ENCODE assay signal across 2 cellular contexts in genomic region chr19:42279902-42280760, GRCh38.
TF ChIP-seq lines count a peak whose summit lies in the region.

No MANE protein-coding gene starts in this region.

TF ChIP-seq in HCT116, 20 proteins besides CTCF, POLR2A, EP300 and RAD21:
- TF ChIP-seq TCF7L2 (IDR thresholded peaks at IDR 0.05; ENCODE audit: borderline replicate concordance, extremely low read depth, insufficient read depth, insufficient read length), result peak; percentile 40
- no peak for TF ChIP-seq EZH2 (IDR thresholded peaks at IDR 0.05)
- no peak for TF ChIP-seq REST (IDR thresholded peaks at IDR 0.05; ENCODE audit: low read depth)
- TF ChIP-seq JUND (IDR thresholded peaks at IDR 0.05), result no peak
- no peak for TF ChIP-seq CEBPB (IDR thresholded peaks at IDR 0.05; ENCODE audit: low read depth)
- TF ChIP-seq YY1 (IDR thresholded peaks at IDR 0.05; ENCODE audit: extremely low read depth, insufficient replicate concordance, low read depth, low read length), result peak; percentile 2
- TF ChIP-seq EGR1 (IDR thresholded peaks at IDR 0.05; ENCODE audit: low read depth), result peak; percentile 72
- peak; percentile 82 for TF ChIP-seq POLR2AphosphoS5 (IDR thresholded peaks at IDR 0.05; ENCODE audit: low read depth, low read length)
- peak; percentile 35; the same call in 1 of the 2 replicates for TF ChIP-seq ZFX (IDR thresholded peaks at IDR 0.05)
- peak; percentile 94 for TF ChIP-seq SP1 (IDR thresholded peaks at IDR 0.05; ENCODE audit: low read depth)

TF ChIP-seq in GM12878, 131 proteins besides CTCF, POLR2A, EP300 and RAD21 (continues in another document):
- TF ChIP-seq SMAD5 (IDR thresholded peaks at IDR 0.05; ENCODE audit: low read depth) (no peak), PML (IDR thresholded peaks at IDR 0.05; ENCODE audit: low read length) (no peak; the same call in 1 of the 2 replicates), TARDBP (IDR thresholded peaks at IDR 0.05; ENCODE audit: borderline replicate concordance) (no peak), ETV6 (conservative IDR thresholded peaks at IDR 0.05 in 1 of 2, IDR thresholded peaks at IDR 0.05 in 1 of 2; ENCODE audit: borderline replicate concordance in 1 of 2, low read depth in 1 of 2) (no peak), ZNF622 (IDR thresholded peaks at IDR 0.05) (no peak), TCF12 (IDR thresholded peaks at IDR 0.05; ENCODE audit: low read depth, low read length) (0 out of 2 replicates have a peak, but pooled peaks have one; percentile 29), ZBTB33 (IDR thresholded peaks at IDR 0.05) (no peak), HDAC6 (IDR thresholded peaks at IDR 0.05; ENCODE audit: unreplicated experiment) (no peak), CBFB (IDR thresholded peaks at IDR 0.05; ENCODE audit: low read depth) (peak; percentile 13; the same call in 1 of the 2 replicates), TCF3 (IDR thresholded peaks at IDR 0.05; ENCODE audit: borderline replicate concordance, insufficient read depth, low read depth, low read length) (peak; percentile 91), SKIL (IDR thresholded peaks at IDR 0.05; ENCODE audit: low read depth, poor library complexity, severe bottlenecking) (no peak), SMAD1 (IDR thresholded peaks at IDR 0.05; ENCODE audit: low read depth, partially characterized antibody) (no peak), PAX8 (IDR thresholded peaks at IDR 0.05) (no peak), IRF4 (IDR thresholded peaks at IDR 0.05; ENCODE audit: low read depth, low read length) (no peak), FOS (IDR thresholded peaks at IDR 0.05; ENCODE audit: borderline replicate concordance, extremely low read depth, insufficient read length) (peak; percentile 58), RBBP5 (conservative IDR thresholded peaks at IDR 0.05) (no peak), MTA3 (IDR thresholded peaks at IDR 0.05; ENCODE audit: borderline replicate concordance, low read length) (0 out of 2 replicates have a peak, but pooled peaks have one; percentile 22), SREBF1 (IDR thresholded peaks at IDR 0.05; ENCODE audit: low read length) (no peak), CHD2 (IDR thresholded peaks at IDR 0.05; ENCODE audit: borderline replicate concordance, low read depth, low read length) (peak; percentile 83), DPF2 (IDR thresholded peaks at IDR 0.05) (peak; percentile 74), SPI1 (IDR thresholded peaks at IDR 0.05; ENCODE audit: borderline replicate concordance, insufficient read depth, low read depth, low read length) (no peak), SRF (IDR thresholded peaks at IDR 0.05; ENCODE audit: low read depth in 2 of 2, low read length in 2 of 2) (no peak), ZBED1 (IDR thresholded peaks at IDR 0.05; ENCODE audit: borderline replicate concordance) (no peak), GABPA (IDR thresholded peaks at IDR 0.05; ENCODE audit: low read depth) (no peak), RAD51 (IDR thresholded peaks at IDR 0.05) (no peak), PKNOX1 (IDR thresholded peaks at IDR 0.05) (no peak; the same call in 1 of the 2 replicates), NFXL1 (IDR thresholded peaks at IDR 0.05; ENCODE audit: borderline replicate concordance) (no peak), POLR2AphosphoS5 (IDR thresholded peaks at IDR 0.05; ENCODE audit: low read length) (no peak), JUNB (IDR thresholded peaks at IDR 0.05) (no peak), ATF3 (IDR thresholded peaks at IDR 0.05; ENCODE audit: borderline replicate concordance, extremely low read depth, low read depth, low read length) (no peak), IKZF1 (conservative IDR thresholded peaks at IDR 0.05) (peak; percentile 48), BACH1 (IDR thresholded peaks at IDR 0.05; ENCODE audit: borderline replicate concordance) (peak; percentile 89), FOXK2 (IDR thresholded peaks at IDR 0.05) (no peak), ZNF217 (IDR thresholded peaks at IDR 0.05) (peak; percentile 74), BMI1 (IDR thresholded peaks at IDR 0.05; ENCODE audit: borderline replicate concordance) (no peak), EGR1 (IDR thresholded peaks at IDR 0.05; ENCODE audit: borderline replicate concordance in 1 of 2, low read depth in 2 of 2, low read length in 2 of 2) (no peak; a peak in 1 of 3 replicates), PBX3 (IDR thresholded peaks at IDR 0.05; ENCODE audit: insufficient replicate concordance, low read depth, low read length) (no peak), E2F4 (IDR thresholded peaks at IDR 0.05; ENCODE audit: low read depth, low read length) (peak; percentile 81), MAX (IDR thresholded peaks at IDR 0.05; ENCODE audit: low read depth, low read length) (no peak), NFYA (IDR thresholded peaks at IDR 0.05; ENCODE audit: borderline replicate concordance, low read depth, low read length) (peak; percentile 56; the same call in 1 of the 2 replicates), ZBTB11 (CRISPR knock-in tag; IDR thresholded peaks at IDR 0.05) (no peak), CEBPZ (IDR thresholded peaks at IDR 0.05; ENCODE audit: low read depth, low read length) (no peak), RB1 (IDR thresholded peaks at IDR 0.05; ENCODE audit: borderline replicate concordance) (peak; percentile 84; the same call in 1 of the 2 replicates), CBX5 (IDR thresholded peaks at IDR 0.05; ENCODE audit: low read depth) (no peak), NR2C1 (IDR thresholded peaks at IDR 0.05) (no peak), YBX1 (IDR thresholded peaks at IDR 0.05) (no peak)
